9 cellular contexts compared by ENCODE assay signal in genomic region chr12:124910561-124911478, GRCh38. TPM values are rescaled to one million over a fixed set of nuclear protein-coding genes. Genes with fewer than 3 reads are reported as not detected.
A peak's percentile ranks its signal among the peaks of the same experiment; 100 is the strongest.
DNase-seq lines count a peak whose midpoint lies in the region; ATAC-seq and TF ChIP-seq lines count a peak whose summit lies in the region.
"Had no signal": no experiment of that assay in that cellular context is flagged by ENCODE, and none has a peak within 500 bp of the region (broad histone marks: within the 10 kb centered on the region; RNA-seq: fewer than 3 reads in every experiment).

No MANE protein-coding gene starts in this region.

- no peak overlapping the region for H3K4me3 ChIP-seq in BLaER1
- H3K4me3 ChIP-seq in Loucy (ENCODE audit: low read length, poor library complexity, severe bottlenecking), result peak overlapping the region; percentile 55
- H3K4me3 ChIP-seq in dorsolateral prefrontal cortex, result peak overlapping the region; percentile 7 to 64 (median 49)
- peak overlapping the region; percentile 56 for H3K4me3 ChIP-seq in neural cell (ENCODE audit: low read length)
- H3K4me3 ChIP-seq: SJSA1 had no signal

- H3F3A ChIP-seq in Loucy (ENCODE audit: low read depth) (peaks cover 2% of the 10 kb centered on the region; the same call in 1 of the 2 replicates), neural cell (ENCODE audit: insufficient read depth, low read length, poor library complexity, severe bottlenecking) (no peaks in the 10 kb centered on the region)

- intact Hi-C loops in dorsolateral prefrontal cortex (cut with DNase I), result loop anchor here (2.0 to 10.0 kb wide), 2 partner anchors 30 to 154 kb away; partner anchors contain the start of gene AACS (in 1 of the 2)

- H3K9me2 ChIP-seq in Loucy (replicated peaks; ENCODE audit: low read depth, low read length), result no peaks in the 10 kb centered on the region
- no peaks in the 10 kb centered on the region for H3K9me2 ChIP-seq in neural cell (ENCODE audit: insufficient read depth, low read length)

- H3K27ac ChIP-seq in BLaER1 (no peak overlapping the region), dorsolateral prefrontal cortex (peak overlapping the region in 54 of 59 donors; percentile 3 to 83 (median 58)), neural cell (ENCODE audit: low read length) (no peak overlapping the region)
- H3K27ac ChIP-seq: SJSA1 had no signal

- H4K20me1 ChIP-seq in BLaER1 (peaks cover 64% of the 10 kb centered on the region), Loucy (ENCODE audit: insufficient read depth, low read length, poor library complexity, severe bottlenecking) (peaks cover 32% of the 10 kb centered on the region), neural cell (ENCODE audit: insufficient read depth) (peaks cover 14% of the 10 kb centered on the region)

- peaks cover 48% of the 10 kb centered on the region for H3K4me1 ChIP-seq in BLaER1
- H3K4me1 ChIP-seq in Loucy (ENCODE audit: insufficient read depth, low read length, poor library complexity, severe bottlenecking), result peaks cover 21% of the 10 kb centered on the region

- no peak for TF ChIP-seq CTCF in Loucy (conservative IDR thresholded peaks at IDR 0.05; ENCODE audit: low read length)
- TF ChIP-seq CTCF in dorsolateral prefrontal cortex (IDR thresholded peaks at IDR 0.05 in 54 of 56, conservative IDR thresholded peaks at IDR 0.05 in 2 of 56; ENCODE audit: low read depth in 1 of 56, partially characterized antibody in 56 of 56), result no peak
- no peak for TF ChIP-seq CTCF in neural cell (IDR thresholded peaks at IDR 0.05; ENCODE audit: poor library complexity, severe bottlenecking)

- no peaks in the 10 kb centered on the region for H3K9me3 ChIP-seq in BLaER1
- no peaks in the 10 kb centered on the region for H3K9me3 ChIP-seq in Loucy (ENCODE audit: insufficient read depth, low read depth, low read length)
- no peaks in the 10 kb centered on the region for H3K9me3 ChIP-seq in neural cell (ENCODE audit: low read length)
- H3K9me3 ChIP-seq: SJSA1 had no signal

- H3K79me2 ChIP-seq in Loucy (ENCODE audit: insufficient read depth, low read length), result peaks cover 54% of the 10 kb centered on the region
- peaks cover 42% of the 10 kb centered on the region for H3K79me2 ChIP-seq in neural cell (replicated peaks; ENCODE audit: insufficient read depth, low read length)

- H3K4me2 ChIP-seq in BLaER1, result peak overlapping the region; percentile 48
- H3K4me2 ChIP-seq in Loucy (ENCODE audit: low read depth, low read length, poor library complexity, severe bottlenecking), result peak overlapping the region; percentile 67
- peak overlapping the region; percentile 52 for H3K4me2 ChIP-seq in neural cell (ENCODE audit: low read length)

- no peak for TF ChIP-seq RAD21 in neural cell (conservative IDR thresholded peaks at IDR 0.05)

- ATAC-seq in GM19452 (IDR thresholded peaks at IDR 0.05; ENCODE audit: unreplicated experiment) (no peak), GM19467 (IDR thresholded peaks at IDR 0.05; ENCODE audit: unreplicated experiment) (no peak)

- H3K36me3 ChIP-seq in BLaER1 (peaks cover 32% of the 10 kb centered on the region), Loucy (ENCODE audit: insufficient read depth, low read length) (peaks cover 29% of the 10 kb centered on the region; the same call in 1 of the 2 replicates), neural cell (ENCODE audit: insufficient read depth, low read length) (peaks cover 19% of the 10 kb centered on the region)

- TF ChIP-seq EP300 in neural cell (conservative IDR thresholded peaks at IDR 0.05; ENCODE audit: poor library complexity, severe bottlenecking), result no peak

- H3K27me3 ChIP-seq in BLaER1 (no peaks in the 10 kb centered on the region), Loucy (ENCODE audit: insufficient read depth, low read length, poor library complexity, severe bottlenecking) (peaks cover 4% of the 10 kb centered on the region), dorsolateral prefrontal cortex (no peaks in the 10 kb centered on the region), neural cell (ENCODE audit: insufficient read depth, low read depth, low read length) (no peaks in the 10 kb centered on the region)

- no peak overlapping the region for H3K9ac ChIP-seq in BLaER1
- H3K9ac ChIP-seq in Loucy (ENCODE audit: low read depth, low read length, poor library complexity, severe bottlenecking), result no peak overlapping the region
- no peak overlapping the region for H3K9ac ChIP-seq in neural cell (ENCODE audit: low read length)

- DNase-seq in dorsolateral prefrontal cortex (no peak), dermis blood vessel endothelial cell (no peak), SHP77 (lab: John Stamatoyannopoulos, UW) (no peak)

- no peak overlapping the region for H2AFZ ChIP-seq in Loucy (ENCODE audit: low read length)
- H2AFZ ChIP-seq in neural cell (ENCODE audit: low read depth, low read length), result no peak overlapping the region

TF ChIP-seq in neural cell, 6 proteins besides CTCF, POLR2A, EP300 and RAD21:
- TF ChIP-seq EZH2 (IDR thresholded peaks at IDR 0.05; ENCODE audit: borderline replicate concordance, insufficient read depth, low read length, poor library complexity, severe bottlenecking), result no peak
- TF ChIP-seq POLR2AphosphoS5 (IDR thresholded peaks at IDR 0.05), result peak; percentile 11

RNA-seq across cellular contexts. Expression of gene UBC, which starts 3.6 kb away (rescaled TPM):
- total RNA-seq in dorsolateral prefrontal cortex, result 1,000 to 10,000 TPM in 109 of 120 experiments, 100 to 1,000 TPM in 11; 835 to 2,453 (median 1,204) TPM
- 1,173 and 1,177 TPM in 2 replicates for polyA plus RNA-seq in neural cell
- 1,245 and 1,326 TPM in 2 replicates for polyA minus RNA-seq in neural cell
- total RNA-seq in dermis blood vessel endothelial cell, result 1,840 and 2,354 TPM in 2 replicates

RNA-seq across cellular contexts. Expression of gene SCARB1, which starts 47.2 kb away (rescaled TPM):
- 100 to 1,000 TPM in 1 of 120 experiments, 10 to 100 TPM in 119; 33.4 to 110 (median 54.7) TPM for total RNA-seq in dorsolateral prefrontal cortex
- 3.7 and 5.8 TPM in 2 replicates for polyA plus RNA-seq in neural cell
- polyA minus RNA-seq in neural cell, result 6.9 and 8.0 TPM in 2 replicates
- 42.5 and 44.1 TPM in 2 replicates for total RNA-seq in dermis blood vessel endothelial cell

Comparison
In these comparisons a context has a peak if more than half of its experiments do, and no peak if none do; other contexts are left out.
1. H3K27ac ChIP-seq: peak in dorsolateral prefrontal cortex (54 of 59); none in BLaER1 (single experiment) and neural cell (single experiment).
2. Peak in every context shown above with its lines, with median percentiles within 50 percentile points of each other: H3K4me2 ChIP-seq.